Comparison of ENCODE assay signal across 8 cellular contexts in the genomic region with DNA sequence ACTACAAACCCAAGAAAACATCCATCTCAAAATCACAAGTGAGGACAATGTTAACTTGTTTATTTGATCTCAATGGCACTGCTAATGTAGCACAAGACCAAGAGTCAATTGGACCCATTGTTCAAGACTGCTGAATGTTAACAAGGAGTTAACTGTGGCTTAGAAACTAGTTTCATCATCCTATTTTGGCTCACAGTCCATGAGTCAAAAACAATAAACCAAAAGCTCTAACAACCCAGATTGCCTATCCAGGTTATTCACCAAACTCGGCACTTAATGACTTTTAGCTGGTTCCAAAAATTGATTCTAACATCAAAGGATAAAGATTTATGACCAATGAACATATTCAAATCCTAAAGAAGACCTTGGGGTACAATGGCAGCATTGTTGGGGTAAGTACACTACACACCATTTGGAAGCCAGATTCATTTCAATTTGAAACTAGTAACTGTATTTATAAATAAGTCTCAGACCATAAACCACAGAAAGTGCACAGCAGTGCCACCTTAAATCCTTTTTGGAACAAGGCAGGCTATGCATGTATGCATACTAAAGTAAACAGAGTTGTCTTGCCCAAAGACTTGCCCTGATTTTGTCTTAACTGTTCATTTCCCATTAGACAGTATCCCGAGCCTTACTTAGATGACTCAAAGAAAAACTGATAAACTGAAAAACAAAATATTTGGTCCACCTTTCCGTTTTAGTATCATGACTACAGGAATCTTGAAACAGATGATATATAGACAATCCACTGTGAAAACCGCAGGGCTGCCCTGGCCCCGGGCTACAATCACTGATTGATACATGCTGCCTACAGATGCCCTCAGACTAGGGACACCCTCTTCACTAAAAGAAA.
DNase-seq lines count a peak whose midpoint lies in the region; ATAC-seq and TF ChIP-seq lines count a peak whose summit lies in the region.

No MANE protein-coding gene starts in this region.

- 0 out of 2 replicates have a peak overlapping the region, but pooled peaks have one; percentile 10 for H3K27ac ChIP-seq in HUES64 (ENCODE audit: low read depth, low read length)
- peak overlapping the region; percentile 51 to 53 for H3K27ac ChIP-seq in prostate gland

- no peak overlapping the region for H3K27ac Mint-ChIP-seq in activated T-helper 1 cell treated with anti-CD3 and anti-CD28 coated beads, Interleukin-12 subunit alpha, Interleukin-12 subunit beta, Interleukin-2, Interleukin-4 antibody, amounts not matched to agents 30 ng/mL and 10 ng/mL and 1 ng/mL, durations not matched to agents 14 hours and 24 hours and 36 hours

- intact Hi-C loops in prostate gland (cut with DNase I) = no loop called here
- intact Hi-C loops in activated T-helper 1 cell treated with anti-CD3 and anti-CD28 coated beads, Interleukin-12 subunit alpha, Interleukin-12 subunit beta, Interleukin-2, Interleukin-4 antibody, amounts not matched to agents 30 ng/mL and 10 ng/mL and 1 ng/mL, durations not matched to agents 14 hours and 24 hours and 36 hours (cut with micrococcal nuclease) = no loop called here

- H3K9me3 ChIP-seq in HUES64 (ENCODE audit: insufficient read depth, low read depth, low read length) (no peaks in the 10 kb centered on the region), prostate gland (no peaks in the 10 kb centered on the region)

- no peaks in the 10 kb centered on the region for H3K27me3 ChIP-seq in HUES64 (ENCODE audit: insufficient read depth, low read length)
- no peaks in the 10 kb centered on the region for H3K27me3 ChIP-seq in prostate gland (replicated peaks; ENCODE audit: insufficient read depth)

- WGBS in HUES64 = 90% methylated on average over 5 of the region's 5 CpGs
- WGBS in prostate gland = 19% methylated on average over 5 of the region's 5 CpGs

- no peaks in the 10 kb centered on the region for H3K9me3 Mint-ChIP-seq in activated T-helper 1 cell treated with anti-CD3 and anti-CD28 coated beads, Interleukin-12 subunit alpha, Interleukin-12 subunit beta, Interleukin-2, Interleukin-4 antibody, amounts not matched to agents 30 ng/mL and 10 ng/mL and 1 ng/mL, durations not matched to agents 14 hours and 24 hours and 36 hours

- DNase-seq in EL (peak; percentile 38), dedifferentiated amniotic fluid mesenchymal stem cell (ENCODE audit: extremely low spot score) (peak; percentile 18), prostate gland (ENCODE audit: low spot score) (peak; percentile 31), NCI-H2081 (lab: John Stamatoyannopoulos, UW) (no peak), NCI-H510A treated with DMSO at 0.1 percent for 48 hours (lab: John Stamatoyannopoulos, UW) (no peak)
- DNase-seq in activated T-helper 1 cell treated with anti-CD3 and anti-CD28 coated beads, Interleukin-12 subunit alpha, Interleukin-12 subunit beta, Interleukin-2, Interleukin-4 antibody, amounts not matched to agents 30 ng/mL and 10 ng/mL and 1 ng/mL, durations not matched to agents 14 hours and 24 hours and 36 hours (ENCODE audit: low spot score) = no peak

- TF ChIP-seq POLR2A in prostate gland (IDR thresholded peaks at IDR 0.05) = no peak

- TF ChIP-seq CTCF in prostate gland (IDR thresholded peaks at IDR 0.05) = no peak

- H3K4me3 Mint-ChIP-seq in activated T-helper 1 cell treated with anti-CD3 and anti-CD28 coated beads, Interleukin-12 subunit alpha, Interleukin-12 subunit beta, Interleukin-2, Interleukin-4 antibody, amounts not matched to agents 30 ng/mL and 10 ng/mL and 1 ng/mL, durations not matched to agents 14 hours and 24 hours and 36 hours = no peak overlapping the region

- peaks cover 10% of the 10 kb centered on the region for H3K4me1 ChIP-seq in HUES64 (ENCODE audit: insufficient read depth, low read length)
- peaks cover 4% of the 10 kb centered on the region for H3K4me1 ChIP-seq in prostate gland (replicated peaks)

- H3K36me3 Mint-ChIP-seq in activated T-helper 1 cell treated with anti-CD3 and anti-CD28 coated beads, Interleukin-12 subunit alpha, Interleukin-12 subunit beta, Interleukin-2, Interleukin-4 antibody, amounts not matched to agents 30 ng/mL and 10 ng/mL and 1 ng/mL, durations not matched to agents 14 hours and 24 hours and 36 hours (ENCODE audit: low read depth) = peaks cover 5% of the 10 kb centered on the region

- H3K4me3 ChIP-seq in HUES64 (ENCODE audit: low read length) (no peak overlapping the region), prostate gland (peak overlapping the region in 1 of 2 donors; percentile 12)

- no peak overlapping the region for H3K9ac ChIP-seq in HUES64 (ENCODE audit: low read depth, low read length)

- peak; percentile 75 for ATAC-seq in GM21528 (IDR thresholded peaks at IDR 0.05; ENCODE audit: low FRiP score, unreplicated experiment)

- no peaks in the 10 kb centered on the region for H3K36me3 ChIP-seq in HUES64 (ENCODE audit: insufficient read depth, low read length)
- no peaks in the 10 kb centered on the region for H3K36me3 ChIP-seq in prostate gland

- H3K4me1 Mint-ChIP-seq in activated T-helper 1 cell treated with anti-CD3 and anti-CD28 coated beads, Interleukin-12 subunit alpha, Interleukin-12 subunit beta, Interleukin-2, Interleukin-4 antibody, amounts not matched to agents 30 ng/mL and 10 ng/mL and 1 ng/mL, durations not matched to agents 14 hours and 24 hours and 36 hours (ENCODE audit: low read depth) = peaks cover 60% of the 10 kb centered on the region

- no peaks in the 10 kb centered on the region for H3K27me3 Mint-ChIP-seq in activated T-helper 1 cell treated with anti-CD3 and anti-CD28 coated beads, Interleukin-12 subunit alpha, Interleukin-12 subunit beta, Interleukin-2, Interleukin-4 antibody, amounts not matched to agents 30 ng/mL and 10 ng/mL and 1 ng/mL, durations not matched to agents 14 hours and 24 hours and 36 hours (ENCODE audit: insufficient read depth)

Comparison
In these comparisons a context has a peak if more than half of its experiments do, and no peak if none do; other contexts are left out.
1. DNase-seq: peak in EL (single experiment), dedifferentiated amniotic fluid mesenchymal stem cell (single experiment) and prostate gland (single experiment); none in activated T-helper 1 cell treated with anti-CD3 and anti-CD28 coated beads, Interleukin-12 subunit alpha, Interleukin-12 subunit beta, Interleukin-2, Interleukin-4 antibody, amounts not matched to agents 30 ng/mL and 10 ng/mL and 1 ng/mL, durations not matched to agents 14 hours and 24 hours and 36 hours (single experiment), NCI-H2081 (0 of 2) and NCI-H510A treated with DMSO at 0.1 percent for 48 hours (single experiment).